Comparison of ENCODE assay signal across 13 cellular contexts in the genomic region with DNA sequence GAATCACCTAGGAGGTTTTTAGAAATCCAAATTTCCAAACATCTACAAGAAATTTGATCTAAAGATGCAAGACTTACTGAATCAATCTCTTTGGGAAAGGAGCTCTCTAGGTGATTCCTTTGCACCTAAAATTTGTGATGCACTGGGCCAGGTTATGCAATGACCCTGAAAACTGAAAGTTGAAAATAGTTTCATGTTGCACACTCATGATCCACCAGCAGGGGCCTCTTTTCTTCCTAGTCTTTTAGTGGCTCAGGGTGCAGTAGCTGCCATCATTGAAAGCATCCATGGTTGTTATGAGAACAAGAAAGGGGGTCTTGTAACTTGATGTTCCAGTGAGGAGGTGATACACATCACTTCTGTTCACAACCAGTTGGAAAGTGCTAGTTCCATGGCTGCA.
DNase-seq lines count a peak whose midpoint lies in the region; ATAC-seq and TF ChIP-seq lines count a peak whose summit lies in the region.
"Had no signal": no experiment of that assay in that cellular context is flagged by ENCODE, and none has a peak within 500 bp of the region (broad histone marks: within the 10 kb centered on the region; RNA-seq: fewer than 3 reads in every experiment).

No MANE protein-coding gene starts in this region.

- H3K4me1 Mint-ChIP-seq in mesothelial cell of epicardium = peaks cover 6% of the 10 kb centered on the region

- no peak for TF ChIP-seq POLR2A in GM18505 (IDR thresholded peaks at IDR 0.05; ENCODE audit: borderline replicate concordance, extremely low read depth, insufficient read depth, insufficient read length)

- H3K27ac ChIP-seq in RWPE2 (ENCODE audit: poor library complexity, severe bottlenecking) = no peak overlapping the region
- H3K27ac ChIP-seq: spleen had no signal

- H3K27me3 Mint-ChIP-seq in mesothelial cell of epicardium (ENCODE audit: low read depth) = no peaks in the 10 kb centered on the region
- H3K27me3 Mint-ChIP-seq: stimulated activated naive CD8-positive, alpha-beta T cell treated with anti-CD3 and anti-CD28 coated beads, Interleukin-15, Interleukin-2, amounts not matched to agents 100 ng/mL and 50 ng/mL, for 24 hours had no signal

- no peaks in the 10 kb centered on the region for H3K27me3 ChIP-seq in RWPE2 (ENCODE audit: insufficient read depth, poor library complexity, severe bottlenecking)
- no peaks in the 10 kb centered on the region for H3K27me3 ChIP-seq in H7 (ENCODE audit: control insufficient read depth, insufficient read depth, low read length)
- H3K27me3 ChIP-seq: spleen had no signal

- TF ChIP-seq CTCF in RWPE2 (IDR thresholded peaks at IDR 0.05; ENCODE audit: poor library complexity, severe bottlenecking) (peak; percentile 6), mesothelial cell of epicardium (IDR thresholded peaks at IDR 0.05; ENCODE audit: unreplicated experiment) (peak; percentile 63)

- ATAC-seq in GM18505 (IDR thresholded peaks at IDR 0.05; ENCODE audit: unreplicated experiment) = peak; percentile 55
- ATAC-seq in HG02852 (IDR thresholded peaks at IDR 0.05; ENCODE audit: unreplicated experiment) = peak; percentile 64
- no peak for ATAC-seq in RWPE2 (ENCODE audit: low read depth)
- no peak for ATAC-seq in GM18907 (IDR thresholded peaks at IDR 0.05; ENCODE audit: unreplicated experiment)

- H3K36me3 ChIP-seq in RWPE2 (ENCODE audit: low read depth) (no peaks in the 10 kb centered on the region), H7 (replicated peaks; ENCODE audit: control insufficient read depth, insufficient read depth, low read length) (no peaks in the 10 kb centered on the region)
- H3K36me3 ChIP-seq: spleen had no signal

- DNase-seq in RWPE2 (ENCODE audit: low spot score) (no peak), mesothelial cell of epicardium (ENCODE audit: low spot score in 2 of 2, unreplicated experiment in 2 of 2) (no peak), H7 (no peak)
- DNase-seq in stimulated activated CD4-positive, alpha-beta T cell treated with anti-CD3 and anti-CD28 coated beads, Interleukin-4, amount 100 ng/mL, for 24 hours = no peak
- no peak for DNase-seq in stimulated activated CD4-positive, alpha-beta T cell treated with anti-CD3 and anti-CD28 coated beads, Interleukin-1b, Interleukin-23, amount 100 ng/mL, for 48 hours
- DNase-seq: activated naive CD4-positive, alpha-beta T cell; naive B cell; NCI-H1092; spleen had no signal

- H3K4me3 ChIP-seq in RWPE2 (ENCODE audit: severe bottlenecking) = no peak overlapping the region
- H3K4me3 ChIP-seq in H7 (ENCODE audit: insufficient read depth, low read depth, low read length) = no peak overlapping the region
- H3K4me3 ChIP-seq: spleen had no signal

- H3K9me3 ChIP-seq in RWPE2 (ENCODE audit: severe bottlenecking) = no peaks in the 10 kb centered on the region
- H3K9me3 ChIP-seq: spleen had no signal

- no peak overlapping the region for H3K4me3 Mint-ChIP-seq in mesothelial cell of epicardium
- H3K4me3 Mint-ChIP-seq: naive B cell; stimulated activated naive CD8-positive, alpha-beta T cell treated with anti-CD3 and anti-CD28 coated beads, Interleukin-15, Interleukin-2, amounts not matched to agents 100 ng/mL and 50 ng/mL, for 24 hours had no signal

- H3K4me1 ChIP-seq in RWPE2 (ENCODE audit: insufficient read depth, poor library complexity, severe bottlenecking) = no peaks in the 10 kb centered on the region
- H3K4me1 ChIP-seq: spleen had no signal

- no peaks in the 10 kb centered on the region for H3K9me3 Mint-ChIP-seq in mesothelial cell of epicardium
- H3K9me3 Mint-ChIP-seq: naive B cell; stimulated activated naive CD8-positive, alpha-beta T cell treated with anti-CD3 and anti-CD28 coated beads, Interleukin-15, Interleukin-2, amounts not matched to agents 100 ng/mL and 50 ng/mL, for 24 hours had no signal

- no peak overlapping the region for H3K27ac Mint-ChIP-seq in mesothelial cell of epicardium
- H3K27ac Mint-ChIP-seq: stimulated activated naive CD8-positive, alpha-beta T cell treated with anti-CD3 and anti-CD28 coated beads, Interleukin-15, Interleukin-2, amounts not matched to agents 100 ng/mL and 50 ng/mL, for 24 hours had no signal

- no peaks in the 10 kb centered on the region for H3K36me3 Mint-ChIP-seq in mesothelial cell of epicardium
- H3K36me3 Mint-ChIP-seq: naive B cell had no signal

Comparison
In these comparisons a context has a peak if more than half of its experiments do, and no peak if none do; other contexts are left out.
1. ATAC-seq: peak in GM18505 (single experiment) and HG02852 (single experiment); none in RWPE2 (single experiment) and GM18907 (single experiment).